Comparison of ENCODE assay signal across 1 cellular context in the genomic region with DNA sequence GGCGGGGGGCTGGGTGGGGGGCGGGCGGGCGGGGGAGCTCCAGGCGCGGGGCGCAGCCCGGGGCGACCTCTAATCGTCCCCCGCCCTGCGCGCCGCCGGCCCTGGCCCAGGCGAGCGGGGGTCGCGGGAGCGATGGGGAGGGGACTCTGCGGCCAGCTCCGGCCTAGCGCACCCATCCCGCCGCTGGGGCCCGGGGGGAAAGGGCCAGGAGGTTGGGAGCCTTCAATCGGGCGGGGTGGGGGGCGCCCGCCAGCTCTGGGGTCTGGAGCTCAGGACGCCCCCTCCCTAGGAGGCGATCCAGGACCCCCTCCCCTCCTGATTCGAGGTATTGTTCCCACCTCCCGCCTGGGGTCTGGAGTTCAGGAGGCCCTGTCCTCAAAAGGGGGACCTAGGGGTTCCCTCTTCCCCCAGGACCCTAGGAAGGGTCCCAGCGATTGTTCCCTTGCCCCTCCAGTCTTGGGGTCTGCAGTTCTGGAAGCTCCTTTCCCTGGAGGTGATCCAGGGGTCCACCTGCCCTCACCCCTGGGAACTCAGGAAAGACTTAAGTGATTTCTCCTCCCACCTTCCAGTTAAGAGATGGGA.
TF ChIP-seq lines count a peak whose summit lies in the region.

No MANE protein-coding gene starts in this region.

TF ChIP-seq in K562, 482 proteins besides CTCF, POLR2A, EP300 and RAD21:
- TF ChIP-seq PHF8 (IDR thresholded peaks at IDR 0.05; ENCODE audit: borderline replicate concordance, low read length) (peak; percentile 22; the same call in 1 of the 2 replicates), ZBTB7A (IDR thresholded peaks at IDR 0.05; ENCODE audit: borderline replicate concordance, control insufficient read depth, low read depth, low read length) (peak; percentile 44; the same call in 1 of the 2 replicates), KLF1 (tag; IDR thresholded peaks at IDR 0.05) (no peak), ZC3H8 (IDR thresholded peaks at IDR 0.05) (no peak), FUS (optimal IDR thresholded peaks at IDR 0.05; ENCODE audit: low read depth, low read length) (no peak)
